ENCODE assay signal across 15 cellular contexts in genomic region chr12:1841606-1842182, GRCh38. TPM values are rescaled to one million over a fixed set of nuclear protein-coding genes. Genes with fewer than 3 reads are reported as not detected.
"Had no signal": no experiment of that assay in that cellular context is flagged by ENCODE, and none has a peak within 500 bp of the region (broad histone marks: within the 10 kb centered on the region; RNA-seq: fewer than 3 reads in every experiment).

No MANE protein-coding gene starts in this region.

- H3K36me3 ChIP-seq: ascending aorta, right atrium auricular region had no signal

- H3K9me3 ChIP-seq: ascending aorta, right atrium auricular region had no signal

- H3K27ac Mint-ChIP-seq: activated CD4-positive, alpha-beta memory T cell treated with anti-CD3 and anti-CD28 coated beads, Interleukin-2, amount 10 ng/mL, durations not matched to agents 7 days and 5 days; activated T-cell treated with anti-CD3 and anti-CD28 coated beads, Interleukin-2, amount 50 U/mL, for 72 hours; mesothelial cell of epicardium; stimulated activated memory B cell treated with anti-CD40 and anti-IgM and Interleukin-4, amounts not matched to agents 10 μg/mL and 1 μg/mL and 100 μg/mL, for 72 hours had no signal

- ATAC-seq: activated T-cell treated with anti-CD3 and anti-CD28 coated beads, Interleukin-2, amount 50 U/mL, for 72 hours; effector memory CD8-positive, alpha-beta T cell had no signal

- H3K4me1 Mint-ChIP-seq: activated CD4-positive, alpha-beta memory T cell treated with anti-CD3 and anti-CD28 coated beads, Interleukin-2, amount 10 ng/mL, durations not matched to agents 7 days and 5 days had no signal

- H3K9me3 Mint-ChIP-seq: activated CD4-positive, alpha-beta memory T cell treated with anti-CD3 and anti-CD28 coated beads, Interleukin-2, amount 10 ng/mL, durations not matched to agents 7 days and 5 days; activated T-cell treated with anti-CD3 and anti-CD28 coated beads, Interleukin-2, amount 50 U/mL, for 72 hours; effector memory CD8-positive, alpha-beta T cell; mesothelial cell of epicardium; stimulated activated memory B cell treated with anti-CD40 and anti-IgM and Interleukin-4, amounts not matched to agents 10 μg/mL and 1 μg/mL and 100 μg/mL, for 72 hours had no signal

- H3K27me3 ChIP-seq: ascending aorta, right atrium auricular region had no signal

- H3K4me1 ChIP-seq: ascending aorta, right atrium auricular region had no signal

- DNase-seq: activated CD4-positive, alpha-beta memory T cell treated with anti-CD3 and anti-CD28 coated beads, Interleukin-2, amount 10 ng/mL, durations not matched to agents 7 days and 5 days; activated CD4-positive, alpha-beta T cell treated with anti-CD3 and anti-CD28 coated beads for 1 hour; activated T-cell treated with anti-CD3 and anti-CD28 coated beads, Interleukin-2, amount 50 U/mL, for 72 hours; effector memory CD8-positive, alpha-beta T cell; erythroblast; hippocampal formation; trophoblast cell had no signal

- H3K4me3 Mint-ChIP-seq: activated CD4-positive, alpha-beta memory T cell treated with anti-CD3 and anti-CD28 coated beads, Interleukin-2, amount 10 ng/mL, durations not matched to agents 7 days and 5 days; activated T-cell treated with anti-CD3 and anti-CD28 coated beads, Interleukin-2, amount 50 U/mL, for 72 hours; effector memory CD8-positive, alpha-beta T cell; mesothelial cell of epicardium had no signal

- H3K4me3 ChIP-seq: ascending aorta, right atrium auricular region, smooth muscle cell had no signal

- FAIRE-seq: colon had no signal

- H3K36me3 Mint-ChIP-seq: mesothelial cell of epicardium; stimulated activated memory B cell treated with anti-CD40 and anti-IgM and Interleukin-4, amounts not matched to agents 10 μg/mL and 1 μg/mL and 100 μg/mL, for 72 hours had no signal

- H3K27ac ChIP-seq: ascending aorta, right atrium auricular region had no signal

- H3K4me2 ChIP-seq: smooth muscle cell had no signal

RNA-seq across cellular contexts. Expression of gene LRTM2, which starts 21.3 kb away (rescaled TPM):
- total RNA-seq: activated CD4-positive, alpha-beta memory T cell treated with anti-CD3 and anti-CD28 coated beads, Interleukin-2, amount 10 ng/mL, durations not matched to agents 7 days and 5 days; ascending aorta; lower leg skin; posterior vena cava; right atrium auricular region; smooth muscle cell had no signal
